1 cellular context compared by ENCODE assay signal in genomic region chr9:78132688-78133033, GRCh38.
TF ChIP-seq lines count a peak whose summit lies in the region.

No MANE protein-coding gene starts in this region.

TF ChIP-seq in SK-N-SH, 30 proteins besides CTCF, POLR2A, EP300 and RAD21 (continued from another document):
- TF ChIP-seq POLR2AphosphoS5 (IDR thresholded peaks at IDR 0.05; ENCODE audit: low read depth, low read length) (no peak), RXRA (IDR thresholded peaks at IDR 0.05; ENCODE audit: borderline replicate concordance, low read depth) (no peak), FOXJ3 (CRISPR knock-in tag; IDR thresholded peaks at IDR 0.05) (no peak), SIN3A (IDR thresholded peaks at IDR 0.05; ENCODE audit: borderline replicate concordance, low read depth, low read length) (no peak), SMC3 (IDR thresholded peaks at IDR 0.05; ENCODE audit: low read depth, low read length) (no peak), TAF1 (IDR thresholded peaks at IDR 0.05; ENCODE audit: borderline replicate concordance, low read depth, low read length) (no peak)
